In genomic region chr9:129258124-129258822, GRCh38 we compare ENCODE assay signal across 8 cellular contexts.
DNase-seq lines count a peak whose midpoint lies in the region; ATAC-seq lines count a peak whose summit lies in the region.

No MANE protein-coding gene starts in this region.

- peak overlapping the region; percentile 17 to 62 for H3K4me3 ChIP-seq in stomach smooth muscle (ENCODE audit: low read length in 2 of 2)

- H3K27ac ChIP-seq in stomach smooth muscle (ENCODE audit: low read length) = no peak overlapping the region

- H3K36me3 Mint-ChIP-seq in activated naive CD4-positive, alpha-beta T cell treated with anti-CD3 and anti-CD28 coated beads, Interleukin-2, amount 50 U/mL, for 72 hours = no peaks in the 10 kb centered on the region

- H3K9me3 Mint-ChIP-seq in activated naive CD4-positive, alpha-beta T cell treated with anti-CD3 and anti-CD28 coated beads, Interleukin-2, amount 50 U/mL, for 72 hours = no peaks in the 10 kb centered on the region

- in situ Hi-C loops in SK-MEL-5 (cut with HindIII; ENCODE audit: low pct_unique_long_range_greater_than_20kb, low sequenced_read_pairs) = no loop called here

- no peaks in the 10 kb centered on the region for H3K36me3 ChIP-seq in stomach smooth muscle (ENCODE audit: control insufficient read depth in 2 of 2, insufficient read depth in 2 of 2, low read length in 2 of 2)

- peak; percentile 46 for ATAC-seq in HG03135 (IDR thresholded peaks at IDR 0.05; ENCODE audit: unreplicated experiment)
- ATAC-seq in activated naive CD4-positive, alpha-beta T cell treated with anti-CD3 and anti-CD28 coated beads, Interleukin-2, amount 50 U/mL, for 72 hours = peak; percentile 86 to 97
- ATAC-seq in HG03521 (IDR thresholded peaks at IDR 0.05; ENCODE audit: unreplicated experiment) = no peak

- H3K9ac ChIP-seq in stomach smooth muscle (ENCODE audit: low read length in 2 of 2) = peak overlapping the region in 1 of 2 donors; percentile 29

- peaks cover 30% of the 10 kb centered on the region for H3K4me1 ChIP-seq in stomach smooth muscle (ENCODE audit: control insufficient read depth, insufficient read depth, low read length)

- H3K27ac Mint-ChIP-seq in activated naive CD4-positive, alpha-beta T cell treated with anti-CD3 and anti-CD28 coated beads, Interleukin-2, amount 50 U/mL, for 72 hours = no peak overlapping the region

- peak; percentile 16 to 91 (median 64) for DNase-seq in C1 segment of cervical spinal cord (lab: John Stamatoyannopoulos, UW)
- DNase-seq in SK-MEL-5 (ENCODE audit: low read depth, low spot score) = peak; percentile 92
- DNase-seq in activated naive CD4-positive, alpha-beta T cell treated with anti-CD3 and anti-CD28 coated beads, Interleukin-2, amount 50 U/mL, for 72 hours (ENCODE audit: low spot score in 2 of 2) = peak; percentile 83 to 92
- peak; percentile 82 for DNase-seq in globus pallidus (ENCODE audit: low spot score)
- DNase-seq in occipital lobe (lab: John Stamatoyannopoulos, UW) = peak; percentile 92

- H3K9me3 ChIP-seq in stomach smooth muscle (ENCODE audit: control insufficient read depth in 2 of 2, low read length in 2 of 2) = no peaks in the 10 kb centered on the region

- peaks cover 0 to 4% of the 10 kb centered on the region in 2 donors for H3K27me3 ChIP-seq in stomach smooth muscle (ENCODE audit: control insufficient read depth in 1 of 2, insufficient read depth in 2 of 2, low read length in 2 of 2)
